In the genomic region with DNA sequence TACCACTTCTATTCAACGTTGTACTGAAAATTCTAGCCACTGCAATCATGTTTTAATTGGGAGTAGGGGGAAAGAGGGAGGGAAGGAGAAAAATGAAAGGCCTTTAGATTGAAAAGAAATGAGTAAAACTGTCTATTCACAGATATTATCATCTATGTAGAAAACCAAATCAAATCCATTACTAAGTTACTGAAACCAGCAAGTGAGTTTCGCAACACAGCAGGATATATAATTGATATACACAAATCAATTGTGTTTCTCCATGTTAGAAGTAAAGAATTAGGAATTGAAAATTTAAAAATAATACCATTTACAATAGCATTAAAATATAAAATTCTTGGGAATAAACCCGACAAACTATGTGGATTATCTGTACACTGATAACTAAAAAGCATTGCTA, we compare ENCODE assay signal across 24 cellular contexts.
"Had no signal": no experiment of that assay in that cellular context is flagged by ENCODE, and none has a peak within 500 bp of the region (broad histone marks: within the 10 kb centered on the region; RNA-seq: fewer than 3 reads in every experiment).

No MANE protein-coding gene starts in this region.

- H3K9ac ChIP-seq: neural progenitor cell had no signal

- H3K9me3 ChIP-seq: adrenal gland, esophagus muscularis mucosa, heart right ventricle, left ventricle myocardium inferior, mucosa of descending colon, prostate gland, right atrium auricular region, tibial nerve, vagina had no signal

- ATAC-seq: activated CD4-positive, alpha-beta T cell treated with anti-CD3 and anti-CD28 coated beads for 36 hours; activated naive CD4-positive, alpha-beta T cell treated with anti-CD3 and anti-CD28 coated beads, Interleukin-2, amount 50 U/mL, for 72 hours; heart right ventricle; mucosa of descending colon; T-helper 17 cell; WTC11 had no signal

- H3K27ac ChIP-seq: neural progenitor cell, prostate gland had no signal

- FAIRE-seq: endothelial cell of umbilical vein had no signal

- H3K27me3 ChIP-seq: adrenal gland, esophagus muscularis mucosa, heart right ventricle, neural progenitor cell, right atrium auricular region, tibial nerve, vagina had no signal

- H2AFZ ChIP-seq: neural progenitor cell had no signal

- H3K36me3 ChIP-seq: neural progenitor cell had no signal

- H3K4me3 ChIP-seq: adrenal gland, esophagus muscularis mucosa, heart right ventricle, left ventricle myocardium inferior, mucosa of descending colon, neural progenitor cell, prostate gland, right atrium auricular region, tibial nerve, vagina had no signal

- H3K4me2 ChIP-seq: neural progenitor cell had no signal

- DNase-seq: activated CD4-positive, alpha-beta memory T cell treated with anti-CD3 and anti-CD28 coated beads, Interleukin-2, amount 10 ng/mL, durations not matched to agents 7 days and 5 days; activated CD4-positive, alpha-beta T cell treated with anti-CD3 and anti-CD28 coated beads for 36 hours; activated effector memory CD4-positive, alpha-beta T cell treated with anti-CD3 and anti-CD28 coated beads, Interleukin-2, amount 50 U/mL, for 16 hours; activated T-cell treated with anti-CD3 and anti-CD28 coated beads, Interleukin-2, amount 50 U/mL, for 48 hours; adrenal gland; effector CD4-positive, alpha-beta T cell; heart right ventricle; kidney glomerular epithelial cell; left ventricle myocardium inferior; mesenchymal stem cell; mucosa of descending colon; naive B cell; stimulated activated CD4-positive, alpha-beta T cell treated with anti-CD3 and anti-CD28 coated beads, Interleukin-2, amount 100 ng/mL, for 24 hours; stimulated activated naive CD4-positive, alpha-beta T cell treated with Interleukin-2 at 50 U/mL for 16 hours; T-helper 17 cell had no signal
